In genomic region chr21:14753069-14753465, GRCh38 we compare ENCODE assay signal across 20 cellular contexts.
"Had no signal": no experiment of that assay in that cellular context is flagged by ENCODE, and none has a peak within 500 bp of the region (broad histone marks: within the 10 kb centered on the region; RNA-seq: fewer than 3 reads in every experiment).

No MANE protein-coding gene starts in this region.

- H3K9me3 ChIP-seq: adrenal gland, breast epithelium had no signal

- DNase-seq: activated CD4-positive, alpha-beta memory T cell treated with anti-CD3 and anti-CD28 coated beads, Interleukin-2, amount 10 ng/mL, durations not matched to agents 7 days and 5 days; activated CD4-positive, alpha-beta T cell treated with anti-CD3 and anti-CD28 coated beads for 36 hours; activated CD4-positive, alpha-beta T cell treated with anti-CD3 and anti-CD28 coated beads, Interleukin-2, amount 50 U/mL, for 1 hour; activated gamma-delta T cell; activated naive CD4-positive, alpha-beta T cell treated with anti-CD3 and anti-CD28 coated beads for 36 hours; activated T-cell treated with anti-CD3 and anti-CD28 coated beads for 4 hours; activated T-cell treated with anti-CD3 and anti-CD28 coated beads, Interleukin-2, amount 50 U/mL, for 48 hours; adrenal gland; anterior cingulate cortex; caudate nucleus; Karpas-422; NCI-H1105 treated with DMSO at 0.1 percent for 48 hours; NCI-H1436 treated with DMSO at 0.1 percent for 48 hours; NCI-H187; NCI-H2081 treated with DMSO at 0.1 percent for 48 hours; NCI-H446; SIG-M5 had no signal

- H3K4me1 ChIP-seq: adrenal gland, breast epithelium had no signal

- ATAC-seq: activated CD4-positive, alpha-beta T cell treated with anti-CD3 and anti-CD28 coated beads for 36 hours; activated T-helper 17 cell treated with anti-CD3 and anti-CD28 coated beads, Interleukin-2, amount 50 U/mL, for 72 hours had no signal

- H3K27me3 ChIP-seq: adrenal gland, breast epithelium had no signal

- H3K27ac ChIP-seq: adrenal gland, breast epithelium, VCaP had no signal

- H3K4me3 ChIP-seq: adrenal gland, breast epithelium had no signal

- H3K36me3 ChIP-seq: adrenal gland, breast epithelium had no signal
